In the genomic region with DNA sequence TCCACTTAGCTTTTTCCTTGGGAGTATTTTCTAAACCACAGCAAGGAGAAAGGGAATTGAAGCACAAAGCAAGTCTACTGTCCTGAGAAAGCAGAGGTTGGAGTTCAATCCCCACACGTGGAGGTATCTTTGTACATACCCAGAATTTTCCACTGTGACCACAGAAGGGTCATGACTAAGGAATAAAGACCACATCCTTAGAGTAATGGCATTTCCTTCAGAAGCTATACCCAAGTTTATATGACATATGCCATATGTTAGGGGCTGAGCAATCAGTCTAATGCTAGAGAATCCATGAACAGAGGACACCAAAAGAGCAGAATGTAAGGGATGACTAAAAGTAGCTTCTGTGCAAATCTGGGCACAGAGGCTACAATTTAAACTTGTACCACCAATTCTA, we compare ENCODE assay signal across 17 cellular contexts. TPM values are rescaled to one million over a fixed set of nuclear protein-coding genes. Genes with fewer than 3 reads are reported as not detected.
DNase-seq lines count a peak whose midpoint lies in the region; ATAC-seq and TF ChIP-seq lines count a peak whose summit lies in the region.
"Had no signal": no experiment of that assay in that cellular context is flagged by ENCODE, and none has a peak within 500 bp of the region (broad histone marks: within the 10 kb centered on the region; RNA-seq: fewer than 3 reads in every experiment).

No MANE protein-coding gene starts in this region.

- peak; percentile 29 for ATAC-seq in activated CD8-positive, alpha-beta memory T cell treated with anti-CD3 and anti-CD28 coated beads, Interleukin-2, amount 10 ng/mL, durations not matched to agents 7 days and 5 days
- peak; percentile 86 for ATAC-seq in stimulated activated naive CD8-positive, alpha-beta T cell treated with anti-CD3 and anti-CD28 coated beads, Interleukin-15, Interleukin-2, amounts not matched to agents 100 U/mL and 50 U/mL, for 24 hours
- ATAC-seq in naive thymus-derived CD4-positive, alpha-beta T cell, result no peak
- ATAC-seq: foreskin keratinocyte had no signal

- no peaks in the 10 kb centered on the region for H3K9me3 Mint-ChIP-seq in activated CD8-positive, alpha-beta memory T cell treated with anti-CD3 and anti-CD28 coated beads, Interleukin-2, amount 10 ng/mL, durations not matched to agents 7 days and 5 days (ENCODE audit: low read depth)
- no peaks in the 10 kb centered on the region for H3K9me3 Mint-ChIP-seq in chondrocyte (ENCODE audit: low read depth)
- no peaks in the 10 kb centered on the region for H3K9me3 Mint-ChIP-seq in naive thymus-derived CD4-positive, alpha-beta T cell
- no peaks in the 10 kb centered on the region for H3K9me3 Mint-ChIP-seq in CD4-positive, alpha-beta memory T cell
- H3K9me3 Mint-ChIP-seq: brain had no signal

- DNase-seq in activated CD8-positive, alpha-beta memory T cell treated with anti-CD3 and anti-CD28 coated beads, Interleukin-2, amount 10 ng/mL, durations not matched to agents 7 days and 5 days, result no peak
- DNase-seq in activated CD8-positive, alpha-beta memory T cell treated with anti-CD3 and anti-CD28 coated beads, Interleukin-2, amount 50 U/mL, for 4 hours, result no peak
- DNase-seq in OCI-M1 (lab: John Stamatoyannopoulos, UW), result peak; percentile 27
- DNase-seq in chondrocyte (ENCODE audit: low spot score), result no peak
- DNase-seq in stimulated activated naive CD8-positive, alpha-beta T cell treated with anti-CD3 and anti-CD28 coated beads, Interleukin-15, Interleukin-2, amounts not matched to agents 100 U/mL and 50 U/mL, for 24 hours, result no peak
- DNase-seq in NCI-H1105 treated with DMSO at 0.1 percent for 48 hours (lab: John Stamatoyannopoulos, UW), result no peak
- DNase-seq in naive thymus-derived CD4-positive, alpha-beta T cell, result no peak
- DNase-seq in CD4-positive, alpha-beta memory T cell, result no peak
- DNase-seq: activated CD4-positive, alpha-beta T cell treated with anti-CD3 and anti-CD28 coated beads for 1 hour; DMS153; effector CD8-positive, alpha-beta T cell; foreskin keratinocyte; mesendoderm; NCI-H1092 treated with DMSO at 0.1 percent for 48 hours; NCI-H2227 treated with DMSO at 0.1 percent for 48 hours; occipital lobe had no signal

- no peaks in the 10 kb centered on the region for H3K4me1 ChIP-seq in naive thymus-derived CD4-positive, alpha-beta T cell (ENCODE audit: control insufficient read depth in 2 of 2, insufficient read depth in 2 of 2, low read length in 2 of 2)
- H3K4me1 ChIP-seq in CD4-positive, alpha-beta memory T cell (ENCODE audit: insufficient read depth, low read length), result no peaks in the 10 kb centered on the region

- H3K4me3 ChIP-seq in naive thymus-derived CD4-positive, alpha-beta T cell (ENCODE audit: low read length), result no peak overlapping the region
- H3K4me3 ChIP-seq in CD4-positive, alpha-beta memory T cell (ENCODE audit: low read length in 2 of 2), result no peak overlapping the region

- no peaks in the 10 kb centered on the region for H3K9me3 ChIP-seq in naive thymus-derived CD4-positive, alpha-beta T cell (ENCODE audit: control insufficient read depth in 2 of 3, low read length in 3 of 3)
- no peaks in the 10 kb centered on the region for H3K9me3 ChIP-seq in CD4-positive, alpha-beta memory T cell (ENCODE audit: control insufficient read depth in 1 of 2, low read length in 2 of 2)

- H3K36me3 ChIP-seq in naive thymus-derived CD4-positive, alpha-beta T cell (ENCODE audit: control insufficient read depth in 2 of 3, insufficient read depth in 3 of 3, low read length in 3 of 3), result peaks cover 0 to 13% (median 7%) of the 10 kb centered on the region in 3 experiments
- H3K36me3 ChIP-seq in CD4-positive, alpha-beta memory T cell (ENCODE audit: insufficient read depth, low read length), result no peaks in the 10 kb centered on the region

- peaks cover 48% of the 10 kb centered on the region for H3K4me1 Mint-ChIP-seq in activated CD8-positive, alpha-beta memory T cell treated with anti-CD3 and anti-CD28 coated beads, Interleukin-2, amount 10 ng/mL, durations not matched to agents 7 days and 5 days
- peaks cover 25% of the 10 kb centered on the region for H3K4me1 Mint-ChIP-seq in chondrocyte (ENCODE audit: low read depth)
- H3K4me1 Mint-ChIP-seq in naive thymus-derived CD4-positive, alpha-beta T cell, result peaks cover 11 to 48% (median 34%) of the 10 kb centered on the region in 7 donors
- H3K4me1 Mint-ChIP-seq in CD4-positive, alpha-beta memory T cell, result peaks cover 24 to 41% (median 35%) of the 10 kb centered on the region in 4 donors
- H3K4me1 Mint-ChIP-seq: brain had no signal

- no peaks in the 10 kb centered on the region for H3K27me3 Mint-ChIP-seq in activated CD8-positive, alpha-beta memory T cell treated with anti-CD3 and anti-CD28 coated beads, Interleukin-2, amount 10 ng/mL, durations not matched to agents 7 days and 5 days
- H3K27me3 Mint-ChIP-seq in chondrocyte (ENCODE audit: low read depth), result no peaks in the 10 kb centered on the region
- H3K27me3 Mint-ChIP-seq in naive thymus-derived CD4-positive, alpha-beta T cell, result no peaks in the 10 kb centered on the region
- H3K27me3 Mint-ChIP-seq in CD4-positive, alpha-beta memory T cell, result no peaks in the 10 kb centered on the region
- H3K27me3 Mint-ChIP-seq: brain had no signal

- CTCF ChIA-PET in activated CD8-positive, alpha-beta memory T cell treated with anti-CD3 and anti-CD28 coated beads, Interleukin-2, amount 10 ng/mL, durations not matched to agents 7 days and 5 days (lab: Charles Lee), result interaction anchor here (1.0 to 1.5 kb wide), 2 partner anchors 13 to 37 kb away, joined by 3 read pairs; no protein-coding TSS in a partner anchor
- CTCF ChIA-PET in naive thymus-derived CD4-positive, alpha-beta T cell (lab: Charles Lee), result interaction anchor here (0.8 to 2.1 kb wide), 2 partner anchors 10 to 189 kb away, joined by 5 read pairs; no protein-coding TSS in a partner anchor
- CTCF ChIA-PET in CD4-positive, alpha-beta memory T cell (lab: Charles Lee; ENCODE audit: partially characterized antibody), result interaction anchor here (1.1 to 2.8 kb wide), 2 partner anchors 9 to 55 kb away, joined by 5 to 12 read pairs; no protein-coding TSS in a partner anchor

- no peak overlapping the region for H3K27ac Mint-ChIP-seq in activated CD8-positive, alpha-beta memory T cell treated with anti-CD3 and anti-CD28 coated beads, Interleukin-2, amount 10 ng/mL, durations not matched to agents 7 days and 5 days
- peak overlapping the region; percentile 20 for H3K27ac Mint-ChIP-seq in chondrocyte (ENCODE audit: unreplicated experiment)
- H3K27ac Mint-ChIP-seq in naive thymus-derived CD4-positive, alpha-beta T cell, result peak overlapping the region in 2 of 9 donors; percentile 5 to 61
- peak overlapping the region in 3 of 7 donors; percentile 5 to 55 (median 6) for H3K27ac Mint-ChIP-seq in CD4-positive, alpha-beta memory T cell
- H3K27ac Mint-ChIP-seq: brain had no signal

- POLR2A ChIA-PET in naive thymus-derived CD4-positive, alpha-beta T cell (lab: Charles Lee), result interaction anchor here (0.5 to 1.2 kb wide), 2 partner anchors 30 to 158 kb away, joined by 3 read pairs; no protein-coding TSS in a partner anchor
- POLR2A ChIA-PET in CD4-positive, alpha-beta memory T cell (lab: Charles Lee; ENCODE audit: partially characterized antibody), result no interaction called here

- peaks cover 38% of the 10 kb centered on the region for H3K36me3 Mint-ChIP-seq in activated CD8-positive, alpha-beta memory T cell treated with anti-CD3 and anti-CD28 coated beads, Interleukin-2, amount 10 ng/mL, durations not matched to agents 7 days and 5 days
- peaks cover 7% of the 10 kb centered on the region for H3K36me3 Mint-ChIP-seq in chondrocyte (ENCODE audit: low read depth)
- H3K36me3 Mint-ChIP-seq in naive thymus-derived CD4-positive, alpha-beta T cell, result peaks cover 11 to 36% (median 22%) of the 10 kb centered on the region in 5 donors
- peaks cover 19 to 22% of the 10 kb centered on the region in 2 donors for H3K36me3 Mint-ChIP-seq in CD4-positive, alpha-beta memory T cell

- H3K27ac ChIP-seq in naive thymus-derived CD4-positive, alpha-beta T cell (ENCODE audit: low read depth, low read length), result no peak overlapping the region
- H3K27ac ChIP-seq in CD4-positive, alpha-beta memory T cell (ENCODE audit: low read depth, low read length), result no peak overlapping the region
- H3K27ac ChIP-seq: foreskin keratinocyte had no signal

- no peak for TF ChIP-seq CTCF in chondrocyte (IDR thresholded peaks at IDR 0.05)

- intact Hi-C loops in naive thymus-derived CD4-positive, alpha-beta T cell (cut with micrococcal nuclease), result no loop called here
- intact Hi-C loops in CD4-positive, alpha-beta memory T cell (cut with micrococcal nuclease), result no loop called here

- H3K4me3 Mint-ChIP-seq in activated CD8-positive, alpha-beta memory T cell treated with anti-CD3 and anti-CD28 coated beads, Interleukin-2, amount 10 ng/mL, durations not matched to agents 7 days and 5 days, result no peak overlapping the region
- H3K4me3 Mint-ChIP-seq in chondrocyte (ENCODE audit: unreplicated experiment), result no peak overlapping the region
- no peak overlapping the region for H3K4me3 Mint-ChIP-seq in naive thymus-derived CD4-positive, alpha-beta T cell
- H3K4me3 Mint-ChIP-seq in CD4-positive, alpha-beta memory T cell, result no peak overlapping the region
- H3K4me3 Mint-ChIP-seq: brain had no signal

- H3K27me3 ChIP-seq in naive thymus-derived CD4-positive, alpha-beta T cell (ENCODE audit: control insufficient read depth in 2 of 2, insufficient read depth in 2 of 2, low read length in 2 of 2), result no peaks in the 10 kb centered on the region
- H3K27me3 ChIP-seq in CD4-positive, alpha-beta memory T cell (ENCODE audit: insufficient read depth, low read length), result no peaks in the 10 kb centered on the region
- H3K27me3 ChIP-seq: foreskin keratinocyte had no signal

RNA-seq across cellular contexts. Expression of a gene that starts 46.4 kb away (rescaled TPM):
- total RNA-seq in activated CD8-positive, alpha-beta memory T cell treated with anti-CD3 and anti-CD28 coated beads, Interleukin-2, amount 10 ng/mL, durations not matched to agents 7 days and 5 days, result 10 to 100 TPM; 42.6 to 43.0 TPM
- 21.4 to 24.7 TPM (median 23.7 TPM) in 3 replicates for total RNA-seq in chondrocyte
- total RNA-seq in naive thymus-derived CD4-positive, alpha-beta T cell, result 10 to 100 TPM; 24.0 to 30.9 (median 27.0) TPM
- polyA plus RNA-seq in naive thymus-derived CD4-positive, alpha-beta T cell, result 10 to 100 TPM; 31.5 to 32.9 TPM
- 10 to 100 TPM; 26.8 to 30.2 TPM for total RNA-seq in CD4-positive, alpha-beta memory T cell
- polyA plus RNA-seq in CD4-positive, alpha-beta memory T cell, result 10 to 100 TPM; 40.1 to 49.7 TPM
